9 cellular contexts compared by ENCODE assay signal in genomic region chr19:46015961-46016425, GRCh38. TPM values are rescaled to one million over a fixed set of nuclear protein-coding genes. Genes with fewer than 3 reads are reported as not detected.
DNase-seq lines count a peak whose midpoint lies in the region; ATAC-seq, FAIRE-seq and TF ChIP-seq lines count a peak whose summit lies in the region.
"Had no signal": no experiment of that assay in that cellular context is flagged by ENCODE, and none has a peak within 500 bp of the region (broad histone marks: within the 10 kb centered on the region; RNA-seq: fewer than 3 reads in every experiment).

No MANE protein-coding gene starts in this region.

- H3K4me2 ChIP-seq in K562 (ENCODE audit: insufficient read depth, low read length), result peak overlapping the region; percentile 75; the same call in 1 of the 2 replicates

- BruUV-seq in Panc1 (replicated peaks; lab: Mats Ljungman, UMichigan) (no TSS peak), K562 (replicated peaks; lab: Mats Ljungman, UMichigan) (no TSS peak)

- CTCF ChIA-PET in GM10248 (lab: Yijun Ruan, JAX), result interaction anchor here (0.7 to 4.3 kb wide), 6 partner anchors 10 to 199 kb away, joined by 3 to 43 read pairs (median 8); partner anchors contain the start of genes CCDC61 and FOXA3
- CTCF ChIA-PET in Panc1 (lab: Charles Lee), result no interaction called here
- CTCF ChIA-PET in K562 (lab: Yijun Ruan, JAX; ENCODE audit: low intra/inter-chr PET ratio), result interaction anchor here (1.3 kb wide), 1 partner anchor 61 kb away, joined by 3 read pairs; no protein-coding TSS in a partner anchor

- DNase-seq in GM10248 (ENCODE audit: extremely low spot score) (peak; percentile 53), Panc1 (ENCODE audit: low read depth, low spot score) (no peak), K562 (ENCODE audit: extremely low read depth in 1 of 4, low spot score in 3 of 4) (no peak), left colon (peak in 1 of 2 donors; percentile 44), superior temporal gyrus (ENCODE audit: extremely low spot score) (no peak)
- peak in 4 of 6 experiments; percentile 11 to 37 (median 26) for DNase-seq in stimulated activated naive CD4-positive, alpha-beta T cell (lab: John Stamatoyannopoulos, UW)

- no peak overlapping the region for H2AFZ ChIP-seq in K562 (ENCODE audit: low read depth, low read length)

- no peaks in the 10 kb centered on the region for H3K9me3 ChIP-seq in Panc1 (ENCODE audit: control insufficient read depth, insufficient read depth, low read depth, low read length)
- no peaks in the 10 kb centered on the region for H3K9me3 ChIP-seq in K562 (replicated peaks; ENCODE audit: control insufficient read depth, insufficient read depth, low read depth, low read length)

- no peak for TF ChIP-seq POLR2A in K562 (conservative IDR thresholded peaks at IDR 0.05)

- H3K9me1 ChIP-seq in K562 (ENCODE audit: control insufficient read depth, insufficient read depth, low read length), result no peaks in the 10 kb centered on the region

- intact Hi-C loops in Panc1 (cut with micrococcal nuclease; ENCODE audit: unreplicated experiment) (no loop called here), K562 (cut with micrococcal nuclease) (no loop called here), left colon (cut with DNase I, micrococcal nuclease) (no loop called here)

- ATAC-seq in Panc1 (peak; percentile 60), K562 (no peak), left colon (peak; percentile 13), GM21515 (IDR thresholded peaks at IDR 0.05; ENCODE audit: unreplicated experiment) (no peak), GM21447 (IDR thresholded peaks at IDR 0.05; ENCODE audit: unreplicated experiment) (no peak)

- H3K9ac ChIP-seq in K562 (ENCODE audit: insufficient read depth in 1 of 2, low read depth in 2 of 2, low read length in 2 of 2), result peak overlapping the region in 1 of 2 experiments; percentile 90; a peak in 2 of 4 replicates

- H3K27me3 ChIP-seq in Panc1 (ENCODE audit: control insufficient read depth, insufficient read depth, low read length) (no peaks in the 10 kb centered on the region), K562 (ENCODE audit: control insufficient read depth in 2 of 2, insufficient read depth in 2 of 2, low read length in 2 of 2) (no peaks in the 10 kb centered on the region)

- no peak overlapping the region for H3K27ac ChIP-seq in Panc1 (ENCODE audit: low read length)
- H3K27ac ChIP-seq in K562 (ENCODE audit: extremely low read depth, low read depth, low read length), result no peak overlapping the region

- peak overlapping the region; percentile 48 to 60 for H3K4me3 ChIP-seq in Panc1 (ENCODE audit: low read depth in 2 of 2, low read length in 2 of 2)
- H3K4me3 ChIP-seq in K562, result no peak overlapping the region

- FAIRE-seq in K562 (lab: Jason Lieb, UNC), result no peak

- 95% methylated on average over 12 of the region's 54 CpGs for WGBS in K562 (ENCODE audit: insufficient coverage, low coverage, missing lambda C conversion rate)

- H4K20me1 ChIP-seq in K562 (replicated peaks; ENCODE audit: control insufficient read depth, insufficient read depth, low read length), result peaks cover 2% of the 10 kb centered on the region; the same call in 1 of the 2 replicates

- in situ Hi-C loops in Panc1 (cut with HindIII; ENCODE audit: low pct_unique_long_range_greater_than_20kb, low sequenced_read_pairs) (no loop called here), K562 (cut with MboI) (no loop called here)

- TF ChIP-seq EP300 in K562 (IDR thresholded peaks at IDR 0.05; ENCODE audit: low read length), result no peak

- no peak for TF ChIP-seq CTCF in GM10248 (IDR thresholded peaks at IDR 0.05; ENCODE audit: control extremely low read depth, extremely low read depth, low read depth, missing control alignments)
- no peak for TF ChIP-seq CTCF in Panc1 (IDR thresholded peaks at IDR 0.05)
- no peak for TF ChIP-seq CTCF in K562 (IDR thresholded peaks at IDR 0.05 in 2 of 3, conservative IDR thresholded peaks at IDR 0.05 in 1 of 3; ENCODE audit: insufficient read depth in 2 of 3, low read depth in 1 of 3, low read length in 3 of 3)

- H3K36me3 ChIP-seq in Panc1 (ENCODE audit: control insufficient read depth, insufficient read depth, low read length), result no peaks in the 10 kb centered on the region
- H3K36me3 ChIP-seq in K562 (ENCODE audit: control insufficient read depth, insufficient read depth, low read length), result peaks cover 14% of the 10 kb centered on the region; the same call in 1 of the 3 replicates

- no peaks in the 10 kb centered on the region for H3K79me2 ChIP-seq in K562 (ENCODE audit: control insufficient read depth, insufficient read depth, low read length)

- POLR2A ChIA-PET in GM10248 (lab: Yijun Ruan, JAX), result no interaction called here
- POLR2A ChIA-PET in Panc1 (lab: Charles Lee), result no interaction called here
- POLR2A ChIA-PET in K562 (lab: Yijun Ruan, JAX), result no interaction called here

- H3K4me1 ChIP-seq in Panc1 (ENCODE audit: control insufficient read depth, insufficient read depth, low read length) (peaks cover 3% of the 10 kb centered on the region; the same call in 1 of the 2 replicates), K562 (replicated peaks in 1 of 2; ENCODE audit: control insufficient read depth in 2 of 2, insufficient read depth in 2 of 2, low read length in 2 of 2) (peaks cover 5 to 30% of the 10 kb centered on the region in 2 experiments; a peak in 4 of 5 replicates)

- TF ChIP-seq RAD21 in K562 (CRISPR knock-in tag; conservative IDR thresholded peaks at IDR 0.05 in 1 of 2, IDR thresholded peaks at IDR 0.05 in 1 of 2), result no peak

RNA-seq across cellular contexts. Expression of gene PGLYRP1, which starts 6.9 kb away (rescaled TPM):
- total RNA-seq in Panc1 (2021; ENCODE audit: unreplicated experiment) (not detected), K562 (2014; rRNA removed) (not detected in 2 replicates), K562 (2014; rRNA removed; fragmentation: Illumina TruSeq; extraction: Trizol) (not detected in 2 replicates), K562 (2015; rRNA removed; fragmentation: Illumina TruSeq; extraction: Trizol) (not detected in 2 replicates), K562 (2021) (not detected in 2 replicates), left colon (not detected)
- polyA plus RNA-seq in Panc1 (2012; ENCODE audit: insufficient read length), result not detected
- not detected in 2 replicates for total RNA-seq in K562 (2011; cell fraction: chromatin; rRNA removed; ENCODE audit: low replicate concordance)
- total RNA-seq in K562 (2011; cell fraction: nucleolus; rRNA removed), result not detected in 2 replicates
- not detected in 2 replicates for total RNA-seq in K562 (2011; cell fraction: nucleoplasm; rRNA removed)
- polyA plus RNA-seq in K562 (2011; rRNA removed) (not detected in 2 replicates), K562 (2014; fragmentation: Illumina TruSeq; extraction: Trizol) (not detected in 2 replicates), K562 (2014; fragmentation: Nextera tagmentation; extraction: Ambion mirVana) (not detected), K562 (2014; rRNA removed) (not detected in 2 replicates)
- not detected in 2 replicates for polyA plus RNA-seq in K562 (2011; cell fraction: cytosol; rRNA removed)
- not detected in 2 replicates for polyA plus RNA-seq in K562 (2011; cell fraction: nucleus; rRNA removed)
- 0.20 and 0.25 TPM in 2 replicates for polyA plus RNA-seq in K562 (2012)
- polyA minus RNA-seq in K562 (2011; rRNA and poly(A)+ RNA removed), result not detected in 2 replicates
- not detected in 2 replicates for polyA minus RNA-seq in K562 (2011; cell fraction: cytosol; rRNA and poly(A)+ RNA removed)
- not detected in 2 replicates for polyA minus RNA-seq in K562 (2011; cell fraction: nucleus; rRNA and poly(A)+ RNA removed)
- total RNA-seq: lung microvascular endothelial cell had no signal

RNA-seq across cellular contexts. Expression of gene CCDC61, which starts 20.7 kb away (rescaled TPM):
- total RNA-seq in Panc1 (2021; ENCODE audit: unreplicated experiment) (17.9 TPM), K562 (2014; rRNA removed) (19.8 and 21.5 TPM in 2 replicates), K562 (2014; rRNA removed; fragmentation: Illumina TruSeq; extraction: Trizol) (4.9 and 5.4 TPM in 2 replicates), K562 (2015; rRNA removed; fragmentation: Illumina TruSeq; extraction: Trizol) (10.3 and 11.4 TPM in 2 replicates), K562 (2021) (26.3 and 27.0 TPM in 2 replicates), left colon (10 to 100 TPM; 16.4 to 20.6 TPM)
- polyA plus RNA-seq in Panc1 (2012; ENCODE audit: insufficient read length), result 15.2 TPM
- 26.3 and 56.0 TPM in 2 replicates for total RNA-seq in K562 (2011; cell fraction: chromatin; rRNA removed; ENCODE audit: low replicate concordance)
- 42.4 and 47.0 TPM in 2 replicates for total RNA-seq in K562 (2011; cell fraction: nucleolus; rRNA removed)
- 31.0 and 36.6 TPM in 2 replicates for total RNA-seq in K562 (2011; cell fraction: nucleoplasm; rRNA removed)
- polyA plus RNA-seq in K562 (2011; rRNA removed) (10.6 and 12.4 TPM in 2 replicates), K562 (2014; fragmentation: Illumina TruSeq; extraction: Trizol) (9.4 and 15.5 TPM in 2 replicates), K562 (2014; fragmentation: Nextera tagmentation; extraction: Ambion mirVana) (under 1 TPM; 0.07 to 0.59 TPM), K562 (2014; rRNA removed) (20.9 and 21.4 TPM in 2 replicates)
- polyA plus RNA-seq in K562 (2011; cell fraction: cytosol; rRNA removed), result 10.4 and 25.4 TPM in 2 replicates
- 41.2 and 57.4 TPM in 2 replicates for polyA plus RNA-seq in K562 (2011; cell fraction: nucleus; rRNA removed)
- 19.9 and 20.3 TPM in 2 replicates for polyA plus RNA-seq in K562 (2012)
- polyA minus RNA-seq in K562 (2011; rRNA and poly(A)+ RNA removed), result 2.8 and 5.2 TPM in 2 replicates
- 12.0 and 13.0 TPM in 2 replicates for polyA minus RNA-seq in K562 (2011; cell fraction: cytosol; rRNA and poly(A)+ RNA removed)
- 19.5 and 24.2 TPM in 2 replicates for polyA minus RNA-seq in K562 (2011; cell fraction: nucleus; rRNA and poly(A)+ RNA removed)

RNA-seq across cellular contexts. Expression of gene IGFL4, which starts 24.8 kb away (rescaled TPM):
- total RNA-seq in Panc1 (2021; ENCODE audit: unreplicated experiment), result 0.39 TPM
- polyA plus RNA-seq in Panc1 (2012; ENCODE audit: insufficient read length), result 0.31 TPM
- total RNA-seq in K562 (2011; cell fraction: chromatin; rRNA removed; ENCODE audit: low replicate concordance), result not detected in 2 replicates
- not detected in 2 replicates for total RNA-seq in K562 (2011; cell fraction: nucleolus; rRNA removed)
- total RNA-seq in K562 (2011; cell fraction: nucleoplasm; rRNA removed), result not detected in 2 replicates
- total RNA-seq in K562 (2014; rRNA removed), result 0.04 TPM in 1 of 2 replicates, not detected in the other
- not detected in 2 replicates for total RNA-seq in K562 (2014; rRNA removed; fragmentation: Illumina TruSeq; extraction: Trizol)
- not detected in 2 replicates for total RNA-seq in K562 (2015; rRNA removed; fragmentation: Illumina TruSeq; extraction: Trizol)
- not detected in 2 replicates for total RNA-seq in K562 (2021)
- polyA plus RNA-seq in K562 (2011; rRNA removed), result 0.07 TPM in 1 of 2 replicates, not detected in the other
- polyA plus RNA-seq in K562 (2011; cell fraction: cytosol; rRNA removed), result not detected in 2 replicates
- 0.04 and 0.11 TPM in 2 replicates for polyA plus RNA-seq in K562 (2011; cell fraction: nucleus; rRNA removed)
- 0.14 TPM in 1 of 2 replicates, not detected in the other for polyA plus RNA-seq in K562 (2012)
- polyA plus RNA-seq in K562 (2014; fragmentation: Illumina TruSeq; extraction: Trizol), result not detected in 2 replicates
- not detected for polyA plus RNA-seq in K562 (2014; fragmentation: Nextera tagmentation; extraction: Ambion mirVana)
- polyA plus RNA-seq in K562 (2014; rRNA removed), result not detected in 2 replicates
- polyA minus RNA-seq in K562 (2011; rRNA and poly(A)+ RNA removed), result not detected in 2 replicates
- not detected in 2 replicates for polyA minus RNA-seq in K562 (2011; cell fraction: cytosol; rRNA and poly(A)+ RNA removed)
- not detected in 2 replicates for polyA minus RNA-seq in K562 (2011; cell fraction: nucleus; rRNA and poly(A)+ RNA removed)
- not detected for total RNA-seq in left colon
- total RNA-seq: lung microvascular endothelial cell had no signal

RNA-seq across cellular contexts. Expression of gene NOVA2, which starts 42.3 kb away (rescaled TPM):
- total RNA-seq in Panc1 (2021; ENCODE audit: unreplicated experiment), result 0.44 TPM
- 1.1 TPM for polyA plus RNA-seq in Panc1 (2012; ENCODE audit: insufficient read length)
- not detected in 2 replicates for total RNA-seq in K562 (2011; cell fraction: chromatin; rRNA removed; ENCODE audit: low replicate concordance)
- not detected in 2 replicates for total RNA-seq in K562 (2011; cell fraction: nucleolus; rRNA removed)
- not detected in 2 replicates for total RNA-seq in K562 (2011; cell fraction: nucleoplasm; rRNA removed)
- not detected in 2 replicates for total RNA-seq in K562 (2014; rRNA removed)
- total RNA-seq in K562 (2014; rRNA removed; fragmentation: Illumina TruSeq; extraction: Trizol), result not detected in 2 replicates
- not detected in 2 replicates for total RNA-seq in K562 (2015; rRNA removed; fragmentation: Illumina TruSeq; extraction: Trizol)
- not detected in 2 replicates for total RNA-seq in K562 (2021)
- not detected in 2 replicates for polyA plus RNA-seq in K562 (2011; rRNA removed)
- not detected in 2 replicates for polyA plus RNA-seq in K562 (2011; cell fraction: cytosol; rRNA removed)
- polyA plus RNA-seq in K562 (2011; cell fraction: nucleus; rRNA removed), result not detected in 2 replicates
- 0.03 TPM in 1 of 2 replicates, not detected in the other for polyA plus RNA-seq in K562 (2012)
- polyA plus RNA-seq in K562 (2014; fragmentation: Illumina TruSeq; extraction: Trizol), result not detected in 2 replicates
- polyA plus RNA-seq in K562 (2014; fragmentation: Nextera tagmentation; extraction: Ambion mirVana), result not detected
- not detected in 2 replicates for polyA plus RNA-seq in K562 (2014; rRNA removed)
- polyA minus RNA-seq in K562 (2011; rRNA and poly(A)+ RNA removed), result not detected in 2 replicates
- not detected in 2 replicates for polyA minus RNA-seq in K562 (2011; cell fraction: cytosol; rRNA and poly(A)+ RNA removed)
- not detected in 2 replicates for polyA minus RNA-seq in K562 (2011; cell fraction: nucleus; rRNA and poly(A)+ RNA removed)
- total RNA-seq in left colon, result 1 to 10 TPM in 1 of 2 donors, under 1 TPM in 1; 0.79 to 1.2 TPM

Comparison
In these comparisons a context has a peak if more than half of its experiments do, and no peak if none do; other contexts are left out.
1. DNase-seq: peak in GM10248 (single experiment) and stimulated activated naive CD4-positive, alpha-beta T cell (4 of 6); none in Panc1 (single experiment), K562 (0 of 4) and superior temporal gyrus (single experiment).
2. ATAC-seq: peak in Panc1 (single experiment) and left colon (single experiment); none in K562 (single experiment), GM21515 (single experiment) and GM21447 (single experiment).